ENCODE assay signal across 1 cellular context in genomic region chr5:160286947-160287346, GRCh38.
TF ChIP-seq lines count a peak whose summit lies in the region.

No MANE protein-coding gene starts in this region.

TF ChIP-seq in HepG2, 621 proteins besides CTCF, POLR2A, EP300 and RAD21:
- TF ChIP-seq CREM (IDR thresholded peaks at IDR 0.05): no peak
- no peak for TF ChIP-seq CREM (CRISPR knock-in tag; IDR thresholded peaks at IDR 0.05)
- no peak for TF ChIP-seq ZNF710 (CRISPR knock-in tag; IDR thresholded peaks at IDR 0.05; ENCODE audit: borderline replicate concordance)
- no peak for TF ChIP-seq KLF15 (CRISPR knock-in tag; IDR thresholded peaks at IDR 0.05; ENCODE audit: borderline replicate concordance)
- 0 out of 2 replicates have a peak, but pooled peaks have one; percentile 47 for TF ChIP-seq ZNF629 (CRISPR knock-in tag; conservative IDR thresholded peaks at IDR 0.05)
- no peak for TF ChIP-seq ZKSCAN1 (IDR thresholded peaks at IDR 0.05; ENCODE audit: low read length)
- no peak for TF ChIP-seq ZNF207 (IDR thresholded peaks at IDR 0.05; ENCODE audit: borderline replicate concordance)
- TF ChIP-seq ATF4 (CRISPR knock-in tag; IDR thresholded peaks at IDR 0.05): no peak
- TF ChIP-seq MAFK (conservative IDR thresholded peaks at IDR 0.05 in 1 of 2, IDR thresholded peaks at IDR 0.05 in 1 of 2; ENCODE audit: low read length in 2 of 2): no peak
- no peak for TF ChIP-seq ZNF75D (CRISPR knock-in tag; IDR thresholded peaks at IDR 0.05; ENCODE audit: borderline replicate concordance)
